ENCODE assay signal across 8 cellular contexts in the genomic region with DNA sequence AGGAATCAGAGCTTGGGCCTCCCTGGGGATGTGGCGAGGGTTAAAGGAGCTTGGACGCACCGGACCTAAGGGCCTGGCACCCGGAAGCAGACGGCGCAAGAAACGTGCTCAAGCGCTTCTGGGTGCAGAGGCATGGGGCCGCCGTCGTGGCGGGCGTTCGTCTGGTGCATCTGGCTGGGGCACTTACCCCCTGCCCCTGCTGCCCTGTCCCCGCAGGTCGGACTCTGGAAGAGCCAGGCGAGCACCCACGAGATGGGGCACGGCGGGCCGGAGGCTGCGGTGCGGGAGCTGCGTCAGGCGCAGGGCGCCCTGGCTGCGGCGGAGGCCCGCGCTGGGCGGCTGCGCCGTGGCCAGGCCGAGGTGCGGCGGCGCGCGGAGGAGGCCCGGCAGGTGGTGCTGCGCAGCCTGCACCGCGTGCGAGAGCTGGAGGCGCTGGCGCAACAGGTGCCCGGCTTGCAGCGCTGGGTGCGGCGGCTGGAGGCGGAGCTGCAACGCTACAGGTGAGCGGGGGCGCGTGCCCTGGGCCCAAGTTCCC. TPM values are rescaled to one million over a fixed set of nuclear protein-coding genes. Genes with fewer than 3 reads are reported as not detected.
DNase-seq lines count a peak whose midpoint lies in the region; ATAC-seq, FAIRE-seq and TF ChIP-seq lines count a peak whose summit lies in the region.

No MANE protein-coding gene starts in this region.

- no peak overlapping the region for H2BK120ac ChIP-seq in neuronal stem cell (ENCODE audit: low read depth, low read length)

- peaks cover 2% of the 10 kb centered on the region for H3K79me1 ChIP-seq in neuronal stem cell (ENCODE audit: low read depth, low read length)

- no peak overlapping the region for H3K27ac Mint-ChIP-seq in T-helper 17 cell
- H3K27ac Mint-ChIP-seq in dendritic cell treated with granulocyte-macrophage colony-stimulating factor and Interleukin-4, amounts not matched to agents 40 ng/mL and 50 ng/mL, for 4 days: no peak overlapping the region

- no peak overlapping the region for H3K4ac ChIP-seq in neuronal stem cell (ENCODE audit: low read length)

- no peak overlapping the region for H4K91ac ChIP-seq in neuronal stem cell (ENCODE audit: low read depth, low read length, poor library complexity)

- H3K18ac ChIP-seq in neuronal stem cell (ENCODE audit: low read length): peak overlapping the region; percentile 85

- no peak overlapping the region for H3K14ac ChIP-seq in neuronal stem cell (ENCODE audit: low read length)

- peak overlapping the region; percentile 96 for H4K8ac ChIP-seq in neuronal stem cell (ENCODE audit: low read depth, low read length)

- FAIRE-seq in GM12891 (lab: Jason Lieb, UNC): no peak

- H3K4me3 ChIP-seq in neuronal stem cell (ENCODE audit: low read length in 2 of 2): no peak overlapping the region

- in situ Hi-C loops in KBM-7 (cut with MboI; ENCODE audit: low pct_unique_long_range_greater_than_20kb, low sequenced_read_pairs): no loop called here

- H2BK15ac ChIP-seq in neuronal stem cell (ENCODE audit: low read length): peak overlapping the region; percentile 83

- H3K9me3 ChIP-seq in T-helper 17 cell (ENCODE audit: control insufficient read depth, low read length, poor library complexity, severe bottlenecking) (no peaks in the 10 kb centered on the region), neuronal stem cell (replicated peaks in 1 of 2; ENCODE audit: control insufficient read depth in 2 of 2, insufficient read depth in 1 of 2, low read depth in 1 of 2, low read length in 2 of 2) (peaks cover 0 to 3% of the 10 kb centered on the region in 2 donors)

- peak overlapping the region; percentile 51 for H3K9ac ChIP-seq in neuronal stem cell (ENCODE audit: low read depth, low read length, poor library complexity)

- no peak for TF ChIP-seq POLR2A in GM12891 (IDR thresholded peaks at IDR 0.05; ENCODE audit: low read depth, low read length)

- no peak overlapping the region for H2BK5ac ChIP-seq in neuronal stem cell (ENCODE audit: low read length)

- no peak overlapping the region for H3K23ac ChIP-seq in neuronal stem cell (ENCODE audit: low read depth, low read length, poor library complexity)

- H3K4me1 Mint-ChIP-seq in T-helper 17 cell: peaks cover 24% of the 10 kb centered on the region
- peaks cover 28% of the 10 kb centered on the region for H3K4me1 Mint-ChIP-seq in dendritic cell treated with granulocyte-macrophage colony-stimulating factor and Interleukin-4, amounts not matched to agents 40 ng/mL and 50 ng/mL, for 4 days (ENCODE audit: low read depth)

- H3K36me3 Mint-ChIP-seq in T-helper 17 cell (ENCODE audit: low read depth): peaks cover 12% of the 10 kb centered on the region
- no peaks in the 10 kb centered on the region for H3K36me3 Mint-ChIP-seq in dendritic cell treated with granulocyte-macrophage colony-stimulating factor and Interleukin-4, amounts not matched to agents 40 ng/mL and 50 ng/mL, for 4 days (ENCODE audit: low read depth)

- no peak overlapping the region for H2AFZ ChIP-seq in neuronal stem cell (ENCODE audit: low read length)

- peak; percentile 79 for DNase-seq in HuH-7 (ENCODE audit: low spot score)
- DNase-seq in T-helper 17 cell: peak; percentile 32 to 59 (median 50)
- DNase-seq in neuronal stem cell (ENCODE audit: low spot score): no peak
- no peak for DNase-seq in GM12891 (ENCODE audit: insufficient read length, low spot score)
- no peak for DNase-seq in anterior cingulate cortex (lab: John Stamatoyannopoulos, UW)
- DNase-seq in KBM-7: no peak

- no peak overlapping the region for H2BK12ac ChIP-seq in neuronal stem cell (ENCODE audit: low read length)

- H2AK5ac ChIP-seq in neuronal stem cell (ENCODE audit: low read depth, low read length): no peak overlapping the region

- peak overlapping the region; percentile 30 for H3K4me2 ChIP-seq in neuronal stem cell (ENCODE audit: insufficient read depth, low read length, poor library complexity, severe bottlenecking)

- H3K27me3 Mint-ChIP-seq in T-helper 17 cell: peaks cover 36% of the 10 kb centered on the region
- peaks cover 64% of the 10 kb centered on the region for H3K27me3 Mint-ChIP-seq in dendritic cell treated with granulocyte-macrophage colony-stimulating factor and Interleukin-4, amounts not matched to agents 40 ng/mL and 50 ng/mL, for 4 days

- no peak overlapping the region for H3K27ac ChIP-seq in neuronal stem cell (replicated peaks; ENCODE audit: low read length)

- peak; percentile 92 for ATAC-seq in T-helper 17 cell
- no peak for ATAC-seq in HG03378 (IDR thresholded peaks at IDR 0.05; ENCODE audit: unreplicated experiment)

- H3K4me3 Mint-ChIP-seq in T-helper 17 cell: peak overlapping the region; percentile 79
- H3K4me3 Mint-ChIP-seq in dendritic cell treated with granulocyte-macrophage colony-stimulating factor and Interleukin-4, amounts not matched to agents 40 ng/mL and 50 ng/mL, for 4 days: peak overlapping the region; percentile 36

- H3K4me1 ChIP-seq in neuronal stem cell (ENCODE audit: control insufficient read depth in 2 of 2, insufficient read depth in 1 of 2, low read depth in 1 of 2, low read length in 2 of 2): peaks cover 10 to 37% of the 10 kb centered on the region in 2 donors

- peaks cover 0 to 37% (median 17%) of the 10 kb centered on the region in 3 experiments for H3K27me3 ChIP-seq in neuronal stem cell (ENCODE audit: control insufficient read depth in 3 of 3, insufficient read depth in 3 of 3, low read depth in 1 of 3, low read length in 3 of 3)

- H3K36me3 ChIP-seq in neuronal stem cell (replicated peaks in 1 of 2; ENCODE audit: control insufficient read depth in 2 of 2, insufficient read depth in 2 of 2, low read length in 2 of 2): peaks cover 0 to 49% of the 10 kb centered on the region in 2 donors

- intact Hi-C loops in dendritic cell treated with granulocyte-macrophage colony-stimulating factor and Interleukin-4, amounts not matched to agents 40 ng/mL and 50 ng/mL, for 4 days (cut with micrococcal nuclease): no loop called here

- no peaks in the 10 kb centered on the region for H3K9me3 Mint-ChIP-seq in dendritic cell treated with granulocyte-macrophage colony-stimulating factor and Interleukin-4, amounts not matched to agents 40 ng/mL and 50 ng/mL, for 4 days

- WGBS in neuronal stem cell (ENCODE audit: extremely low coverage in 2 of 2, insufficient read length in 2 of 2, insufficient replicate concordance in 1 of 2), 2 donors: no CpG with 5 or more reads among the region's 55 CpGs

TF ChIP-seq in GM12891, 5 proteins besides CTCF, POLR2A, EP300 and RAD21:
- TF ChIP-seq POLR2AphosphoS5 (IDR thresholded peaks at IDR 0.05; ENCODE audit: low read depth, low read length) (no peak), SPI1 (IDR thresholded peaks at IDR 0.05; ENCODE audit: low read depth, low read length) (no peak), POU2F2 (IDR thresholded peaks at IDR 0.05; ENCODE audit: low read depth, low read length) (no peak), TAF1 (IDR thresholded peaks at IDR 0.05; ENCODE audit: low read depth, low read length) (no peak), PAX5 (IDR thresholded peaks at IDR 0.05; ENCODE audit: insufficient read depth, low read length, severe bottlenecking) (no peak)

RNA-seq across cellular contexts. Expression of a gene that starts 2.5 kb away (rescaled TPM):
- total RNA-seq in T-helper 17 cell: under 1 TPM in 1 of 2 donors, not detected in 1; 0.12 TPM
- 0.96 TPM for polyA plus RNA-seq in neuronal stem cell (2013, experiment 1 of 2)
- 0.93 TPM for polyA plus RNA-seq in neuronal stem cell (2013, experiment 2 of 2)
- polyA plus RNA-seq in GM12891 (2012; ENCODE audit: low read depth, missing spikeins): not detected

RNA-seq across cellular contexts. Expression of a gene that starts 9.8 kb away (rescaled TPM):
- total RNA-seq in T-helper 17 cell: under 1 TPM; 0.15 to 0.37 TPM
- 5.9 TPM for polyA plus RNA-seq in neuronal stem cell (2013, experiment 1 of 2)
- polyA plus RNA-seq in neuronal stem cell (2013, experiment 2 of 2): 7.3 TPM
- polyA plus RNA-seq in GM12891 (2012; ENCODE audit: low read depth, missing spikeins): 0.08 TPM

RNA-seq across cellular contexts. Expression of a gene that starts 56.9 kb away (rescaled TPM):
- 10 to 100 TPM in 1 of 2 donors, 1 to 10 TPM in 1; 3.8 to 68.5 TPM for total RNA-seq in T-helper 17 cell
- not detected for polyA plus RNA-seq in neuronal stem cell (2013, experiment 1 of 2)
- polyA plus RNA-seq in neuronal stem cell (2013, experiment 2 of 2): not detected
- 0.24 TPM for polyA plus RNA-seq in GM12891 (2012; ENCODE audit: low read depth, missing spikeins)

Comparison
In these comparisons a context has a peak if more than half of its experiments do, and no peak if none do; other contexts are left out.
1. DNase-seq: peak in HuH-7 (single experiment) and T-helper 17 cell (3 of 3); none in neuronal stem cell (single experiment), GM12891 (single experiment), anterior cingulate cortex (0 of 58) and KBM-7 (single experiment).